ENCODE assay signal across 8 cellular contexts in the genomic region with DNA sequence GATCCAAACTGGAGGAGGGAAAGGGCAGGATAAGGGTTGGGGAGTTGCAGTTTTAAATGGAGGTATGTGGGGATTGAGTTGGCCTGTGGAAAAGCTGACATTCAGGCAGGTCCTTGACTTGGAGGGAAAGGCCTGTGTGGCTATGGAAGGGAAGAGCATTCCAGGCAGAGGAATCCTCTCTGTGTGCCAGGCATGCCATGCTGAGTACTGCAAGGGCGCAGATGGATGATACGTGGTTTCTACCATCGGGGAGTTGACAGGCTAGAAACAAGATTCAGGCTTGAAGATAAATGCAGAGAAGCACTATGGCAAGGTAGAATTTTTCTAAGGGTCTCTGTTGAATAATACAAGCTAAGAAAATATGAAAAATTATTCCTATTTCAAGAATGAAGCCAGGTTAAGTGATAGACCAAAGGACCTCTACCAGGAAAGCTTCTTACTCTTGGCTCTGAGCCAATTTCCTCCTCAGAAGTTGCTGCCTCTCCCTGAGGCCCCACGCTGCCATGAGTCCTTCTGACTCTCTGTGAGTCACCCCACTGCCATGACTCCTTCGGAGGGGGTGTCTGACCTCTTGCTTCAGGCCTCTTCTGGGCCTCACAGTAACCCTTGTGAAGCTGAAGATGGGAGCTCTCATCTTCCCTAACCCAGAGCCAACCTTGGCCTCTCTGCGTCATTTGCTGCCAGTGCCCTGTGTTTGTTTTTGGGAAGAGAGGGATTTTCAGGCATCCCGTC.
DNase-seq lines count a peak whose midpoint lies in the region; ATAC-seq and TF ChIP-seq lines count a peak whose summit lies in the region.

No MANE protein-coding gene starts in this region.

- no peaks in the 10 kb centered on the region for H3K9me3 Mint-ChIP-seq in T-cell

- no peaks in the 10 kb centered on the region for H3K27me3 Mint-ChIP-seq in T-cell

- no peak for TF ChIP-seq CTCF in RWPE1 (conservative IDR thresholded peaks at IDR 0.05; ENCODE audit: low read depth)
- TF ChIP-seq CTCF in fibroblast of lung (conservative IDR thresholded peaks at IDR 0.05 in 1 of 2, IDR thresholded peaks at IDR 0.05 in 1 of 2; ENCODE audit: low read depth in 1 of 2, low read length in 2 of 2), result no peak

- H3K27me3 ChIP-seq in fibroblast of lung (ENCODE audit: control insufficient read depth, insufficient read depth, low read length), result no peaks in the 10 kb centered on the region

- no peak overlapping the region for H3K4me3 ChIP-seq in fibroblast of lung (replicated peaks in 1 of 4; ENCODE audit: control extremely low read depth in 1 of 4, insufficient read depth in 1 of 4, low read depth in 3 of 4, low read length in 4 of 4)

- H3K27ac ChIP-seq in RWPE1 (no peak overlapping the region; the same call in 1 of the 2 replicates), fibroblast of lung (ENCODE audit: insufficient read depth, low read length) (peak overlapping the region; percentile 43)

- no peak overlapping the region for H3K4me3 Mint-ChIP-seq in T-cell

- H4K20me1 ChIP-seq in fibroblast of lung (ENCODE audit: control insufficient read depth, extremely low read depth, insufficient read depth, low read length), result no peaks in the 10 kb centered on the region

- peaks cover 21% of the 10 kb centered on the region for H3K36me3 Mint-ChIP-seq in T-cell

- H3K36me3 ChIP-seq in fibroblast of lung (ENCODE audit: control insufficient read depth, insufficient read depth, low read length), result no peaks in the 10 kb centered on the region

- no peak overlapping the region for H3K9ac ChIP-seq in fibroblast of lung (ENCODE audit: insufficient read depth, low read length)

- no peak for ATAC-seq in T-cell (replicated peaks in 1 of 4)
- no peak for ATAC-seq in GM21576 (IDR thresholded peaks at IDR 0.05; ENCODE audit: unreplicated experiment)

- H3K27ac Mint-ChIP-seq in T-cell, result no peak overlapping the region

- H3K4me1 ChIP-seq in fibroblast of lung (ENCODE audit: control insufficient read depth, extremely low read depth, insufficient read depth, low read length), result peaks cover 8% of the 10 kb centered on the region

- H3K4me2 ChIP-seq in fibroblast of lung (ENCODE audit: extremely low read depth, insufficient read depth, low read length), result peak overlapping the region; percentile 16

- no peak overlapping the region for H2AFZ ChIP-seq in fibroblast of lung (ENCODE audit: low read length)

- CTCF ChIA-PET in RWPE1 (lab: Yijun Ruan, JAX), result interaction anchor here (0.6 kb wide), 1 partner anchor 1304 kb away, joined by 3 read pairs; no protein-coding TSS in a partner anchor
- CTCF ChIA-PET in T-cell (lab: Charles Lee), result no interaction called here

- no peaks in the 10 kb centered on the region for H3K4me1 Mint-ChIP-seq in T-cell

- peak; percentile 42 for DNase-seq in SIG-M5 treated with dmso at 0.1 percent for 504 hours (lab: John Stamatoyannopoulos, UW; ENCODE audit: unreplicated experiment)
- DNase-seq in SIG-M5 (lab: John Stamatoyannopoulos, UW), result no peak
- peak; percentile 90 for DNase-seq in RWPE1 (ENCODE audit: low spot score)
- DNase-seq in fibroblast of lung (ENCODE audit: low read depth in 2 of 2), result peak; percentile 87 to 88
- peak; percentile 36 for DNase-seq in smooth muscle cell of the brain vasculature (ENCODE audit: low read depth, low spot score)
- no peak for DNase-seq in OCI-M1 (lab: John Stamatoyannopoulos, UW)
- DNase-seq in T-cell, result no peak

- H3K9me3 ChIP-seq in fibroblast of lung (ENCODE audit: control insufficient read depth, insufficient read depth, low read depth, low read length), result no peaks in the 10 kb centered on the region

- POLR2A ChIA-PET in RWPE1 (lab: Yijun Ruan, JAX; ENCODE audit: low non-redundant PET) (no interaction called here), T-cell (lab: Charles Lee) (no interaction called here)

- no peaks in the 10 kb centered on the region for H3K79me2 ChIP-seq in fibroblast of lung (ENCODE audit: control insufficient read depth, insufficient read depth, low read length)

Comparison
In these comparisons a context has a peak if more than half of its experiments do, and no peak if none do; other contexts are left out.
1. DNase-seq: peak in SIG-M5 treated with dmso at 0.1 percent for 504 hours (single experiment), RWPE1 (single experiment), fibroblast of lung (2 of 2) and smooth muscle cell of the brain vasculature (single experiment); none in SIG-M5 (single experiment), OCI-M1 (single experiment) and T-cell (0 of 34).